ENCODE assay signal across 13 cellular contexts in genomic region chr4:37749398-37749988, GRCh38.
DNase-seq lines count a peak whose midpoint lies in the region; ATAC-seq and TF ChIP-seq lines count a peak whose summit lies in the region.
"Had no signal": no experiment of that assay in that cellular context is flagged by ENCODE, and none has a peak within 500 bp of the region (broad histone marks: within the 10 kb centered on the region; RNA-seq: fewer than 3 reads in every experiment).

No MANE protein-coding gene starts in this region.

- H3K27ac Mint-ChIP-seq in naive B cell (peak overlapping the region; percentile 41 to 92 (median 80)), T-cell (no peak overlapping the region)

- no peak for TF ChIP-seq CTCF in Loucy (conservative IDR thresholded peaks at IDR 0.05; ENCODE audit: low read length)

- peaks cover 9% of the 10 kb centered on the region; the same call in 1 of the 2 replicates for H3K9me3 ChIP-seq in Loucy (ENCODE audit: insufficient read depth, low read depth, low read length)
- H3K9me3 ChIP-seq: SJSA1, transverse colon had no signal

- H3K9ac ChIP-seq in Loucy (ENCODE audit: low read depth, low read length, poor library complexity, severe bottlenecking), result no peak overlapping the region

- H3K9me3 Mint-ChIP-seq in naive B cell, result peaks cover 3 to 19% (median 11%) of the 10 kb centered on the region in 7 donors
- peaks cover 0 to 3% (median 3%) of the 10 kb centered on the region in 3 donors for H3K9me3 Mint-ChIP-seq in T-cell

- H3K4me2 ChIP-seq in Loucy (ENCODE audit: low read depth, low read length, poor library complexity, severe bottlenecking), result peak overlapping the region; percentile 64

- no peaks in the 10 kb centered on the region for H3K27me3 ChIP-seq in Loucy (ENCODE audit: insufficient read depth, low read length, poor library complexity, severe bottlenecking)
- H3K27me3 ChIP-seq: SJSA1, transverse colon had no signal

- H4K20me1 ChIP-seq in Loucy (ENCODE audit: insufficient read depth, low read length, poor library complexity, severe bottlenecking), result no peaks in the 10 kb centered on the region

- peak overlapping the region; percentile 33 for H3K4me3 ChIP-seq in Loucy (ENCODE audit: low read length, poor library complexity, severe bottlenecking)
- H3K4me3 ChIP-seq: SJSA1, transverse colon had no signal

- POLR2A ChIA-PET in T-cell (lab: Charles Lee), result interaction anchor here in 1 of 2 donors (1.0 kb wide), 1 partner anchor 12 kb away, joined by 3 read pairs; no protein-coding TSS in a partner anchor

- peaks cover 33% of the 10 kb centered on the region for H3K4me1 ChIP-seq in Loucy (ENCODE audit: insufficient read depth, low read length, poor library complexity, severe bottlenecking)
- H3K4me1 ChIP-seq: SJSA1 had no signal

- ATAC-seq in GM18858 (IDR thresholded peaks at IDR 0.05; ENCODE audit: unreplicated experiment), result peak; percentile 74
- peak; percentile 75 for ATAC-seq in HG02884 (IDR thresholded peaks at IDR 0.05; ENCODE audit: unreplicated experiment)
- peak; percentile 86 to 89 for ATAC-seq in naive B cell (ENCODE audit: low read depth in 2 of 2)
- ATAC-seq in T-cell (replicated peaks in 1 of 4), result no peak
- ATAC-seq in HG03097 (IDR thresholded peaks at IDR 0.05; ENCODE audit: low FRiP score, unreplicated experiment), result no peak
- ATAC-seq in GM19463 (IDR thresholded peaks at IDR 0.05; ENCODE audit: unreplicated experiment), result no peak

- no peaks in the 10 kb centered on the region for H3K36me3 ChIP-seq in Loucy (ENCODE audit: insufficient read depth, low read length)
- H3K36me3 ChIP-seq: SJSA1, transverse colon had no signal

- DNase-seq in naive B cell, result peak; percentile 61
- no peak for DNase-seq in activated gamma-delta T cell treated with Interleukin-2 at 50 U/mL for 16 hours
- DNase-seq in T-cell, result no peak
- DNase-seq: activated T-cell treated with anti-CD3 and anti-CD28 coated beads, Interleukin-2, amount 50 U/mL, for 48 hours; NCI-H1436; NCI-H526 treated with DMSO at 0.1 percent for 48 hours; transverse colon had no signal

- H3F3A ChIP-seq in Loucy (ENCODE audit: low read depth), result peaks cover 9% of the 10 kb centered on the region; the same call in 1 of the 2 replicates

- CTCF ChIA-PET in T-cell (lab: Charles Lee), result no interaction called here

- H3K79me2 ChIP-seq in Loucy (ENCODE audit: insufficient read depth, low read length), result no peaks in the 10 kb centered on the region

- peaks cover 0 to 5% of the 10 kb centered on the region in 2 donors for H3K36me3 Mint-ChIP-seq in naive B cell
- no peaks in the 10 kb centered on the region for H3K36me3 Mint-ChIP-seq in T-cell

- H3K4me3 Mint-ChIP-seq in naive B cell (peak overlapping the region; percentile 8 to 78 (median 42)), T-cell (no peak overlapping the region)

- no peak overlapping the region for H2AFZ ChIP-seq in Loucy (ENCODE audit: low read length)

- H3K4me1 Mint-ChIP-seq in naive B cell (peaks cover 36 to 41% (median 39%) of the 10 kb centered on the region in 3 donors), T-cell (peaks cover 17 to 24% (median 20%) of the 10 kb centered on the region in 3 donors)

- H3K27me3 Mint-ChIP-seq in naive B cell, result no peaks in the 10 kb centered on the region
- H3K27me3 Mint-ChIP-seq in T-cell, result peaks cover 0 to 4% of the 10 kb centered on the region in 2 donors

- H3K9me2 ChIP-seq in Loucy (replicated peaks; ENCODE audit: low read depth, low read length), result no peaks in the 10 kb centered on the region

Comparison
In these comparisons a context has a peak if more than half of its experiments do, and no peak if none do; other contexts are left out.
1. ATAC-seq: peak in GM18858 (single experiment), HG02884 (single experiment) and naive B cell (2 of 2); none in T-cell (0 of 4), HG03097 (single experiment) and GM19463 (single experiment).
2. H3K27ac Mint-ChIP-seq: peak in naive B cell (6 of 6); none in T-cell (0 of 2).
3. H3K4me3 Mint-ChIP-seq: peak in naive B cell (8 of 8); none in T-cell (0 of 3).